In the genomic region with DNA sequence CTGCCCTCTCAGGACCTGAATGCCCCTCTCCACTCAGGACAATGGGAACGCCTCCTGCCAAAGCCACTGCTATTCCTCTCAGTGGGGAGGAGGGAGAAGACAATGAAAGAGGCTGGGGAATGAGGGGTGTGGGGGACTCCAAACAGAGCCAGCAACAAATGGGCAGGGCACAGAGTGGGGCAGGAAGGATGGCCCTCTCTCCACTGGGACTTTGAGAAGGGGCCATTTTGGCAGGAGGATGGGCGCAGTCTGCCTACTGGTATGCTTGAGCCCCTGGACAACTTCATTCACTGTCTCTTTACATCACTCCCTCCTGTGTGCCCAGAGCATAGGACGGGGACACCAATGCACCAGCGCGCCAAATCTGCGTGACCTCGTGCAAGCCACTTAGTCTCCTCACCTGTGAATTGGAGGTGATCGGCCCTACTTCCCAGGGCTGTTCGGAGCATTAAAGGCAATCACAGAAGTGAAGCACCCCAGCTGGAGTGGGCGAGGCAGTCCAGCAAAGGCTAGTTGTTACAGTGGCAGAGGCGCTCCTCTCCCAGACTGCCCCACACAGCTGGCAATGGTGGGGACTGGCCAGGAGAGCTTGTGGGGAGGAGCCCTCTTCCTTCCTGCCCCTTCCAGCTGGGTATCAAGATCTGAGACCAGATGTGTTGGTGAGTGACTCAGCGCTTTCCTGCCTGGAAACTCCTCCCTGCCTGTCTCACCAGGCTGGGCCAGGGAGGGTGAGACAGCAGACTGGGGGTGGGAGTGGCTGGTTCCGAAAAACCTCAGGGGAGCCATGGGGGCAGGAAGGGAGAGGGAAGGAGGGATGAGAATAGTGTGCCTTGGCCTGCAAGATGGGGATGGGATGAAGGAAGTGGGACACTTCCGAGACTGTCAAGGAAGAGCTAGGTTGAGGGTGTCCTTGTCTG, we compare ENCODE assay signal across 8 cellular contexts. TPM values are rescaled to one million over a fixed set of nuclear protein-coding genes. Genes with fewer than 3 reads are reported as not detected.
DNase-seq lines count a peak whose midpoint lies in the region; ATAC-seq, FAIRE-seq and TF ChIP-seq lines count a peak whose summit lies in the region.

No MANE protein-coding gene starts in this region.

- H3K9me3 ChIP-seq in Panc1 (ENCODE audit: control insufficient read depth, insufficient read depth, low read depth, low read length) = no peaks in the 10 kb centered on the region
- H3K9me3 ChIP-seq in mesodermal cell (ENCODE audit: control insufficient read depth, low read length) = no peaks in the 10 kb centered on the region

- H3K4me3 ChIP-seq in Panc1 (ENCODE audit: low read depth in 2 of 2, low read length in 2 of 2) (no peak overlapping the region), bronchial epithelial cell (ENCODE audit: low read depth, low read length) (peak overlapping the region; percentile 3), mesodermal cell (ENCODE audit: extremely low read depth, insufficient read depth, low read length, poor library complexity, severe bottlenecking) (no peak overlapping the region)

- POLR2A ChIA-PET in Panc1 (lab: Charles Lee) = no interaction called here

- ATAC-seq in Panc1 = peak; percentile 68

- H3K4me1 ChIP-seq in Panc1 (ENCODE audit: control insufficient read depth, insufficient read depth, low read length) (peaks cover 10% of the 10 kb centered on the region; the same call in 1 of the 2 replicates), mesodermal cell (ENCODE audit: control insufficient read depth, insufficient read depth, low read length, poor library complexity, severe bottlenecking) (peaks cover 13% of the 10 kb centered on the region)

- no peak for FAIRE-seq in bronchial epithelial cell (lab: Jason Lieb, UNC)

- intact Hi-C loops in Panc1 (cut with micrococcal nuclease; ENCODE audit: unreplicated experiment) = no loop called here

- no peak for TF ChIP-seq CTCF in Panc1 (IDR thresholded peaks at IDR 0.05)
- TF ChIP-seq CTCF in bronchial epithelial cell (IDR thresholded peaks at IDR 0.05; ENCODE audit: insufficient read depth, low read length, severe bottlenecking) = no peak

- H3K27ac ChIP-seq in Panc1 (ENCODE audit: low read length) = peak overlapping the region; percentile 30; the same call in 1 of the 2 replicates
- H3K27ac ChIP-seq in mesodermal cell (ENCODE audit: low read depth, low read length, severe bottlenecking) = peak overlapping the region; percentile 64

- in situ Hi-C loops in Panc1 (cut with HindIII; ENCODE audit: low pct_unique_long_range_greater_than_20kb, low sequenced_read_pairs) = no loop called here

- CTCF ChIA-PET in Panc1 (lab: Charles Lee) = interaction anchor here (1.3 kb wide), 1 partner anchor 48 kb away, joined by 4 read pairs; no protein-coding TSS in a partner anchor

- DNase-seq in activated effector memory CD4-positive, alpha-beta T cell treated with anti-CD3 and anti-CD28 coated beads, Interleukin-2, amount 50 U/mL, for 16 hours = peak; percentile 69
- DNase-seq in activated effector memory CD4-positive, alpha-beta T cell treated with Interleukin-2 at 50 U/mL for 16 hours = no peak
- no peak for DNase-seq in Panc1 (ENCODE audit: low read depth, low spot score)
- DNase-seq in bronchial epithelial cell (ENCODE audit: low read depth) = peak; percentile 93
- DNase-seq in hippocampal formation (lab: John Stamatoyannopoulos, UW) = no peak
- no peak for DNase-seq in effector CD8-positive, alpha-beta T cell (lab: John Stamatoyannopoulos, UW)
- DNase-seq in NCI-H1436 (lab: John Stamatoyannopoulos, UW) = no peak

- no peaks in the 10 kb centered on the region for H3K36me3 ChIP-seq in Panc1 (ENCODE audit: control insufficient read depth, insufficient read depth, low read length)
- no peaks in the 10 kb centered on the region for H3K36me3 ChIP-seq in bronchial epithelial cell (ENCODE audit: control insufficient read depth, insufficient read depth, low read length)
- no peaks in the 10 kb centered on the region for H3K36me3 ChIP-seq in mesodermal cell (ENCODE audit: control insufficient read depth, insufficient read depth, low read length)

- WGBS in mesodermal cell (ENCODE audit: insufficient coverage in 2 of 2), 2 experiments = 71 to 83% methylated on average over 12 to 13 of the region's 14 CpGs

- BruUV-seq in Panc1 (replicated peaks; lab: Mats Ljungman, UMichigan) = no TSS peak

- H3K27me3 ChIP-seq in Panc1 (ENCODE audit: control insufficient read depth, insufficient read depth, low read length) (no peaks in the 10 kb centered on the region), bronchial epithelial cell (ENCODE audit: control insufficient read depth, insufficient read depth, low read length) (no peaks in the 10 kb centered on the region)

RNA-seq across cellular contexts. Expression of a gene that starts 22.4 kb away (rescaled TPM):
- total RNA-seq in Panc1 (2021; ENCODE audit: unreplicated experiment) (1.3 TPM), bronchial epithelial cell (3.4 and 7.6 TPM in 2 replicates)
- polyA plus RNA-seq in Panc1 (2012; ENCODE audit: insufficient read length) = 1.2 TPM
- polyA plus RNA-seq in mesodermal cell (2013, experiment 1 of 2) = 1.0 TPM
- 0.96 TPM for polyA plus RNA-seq in mesodermal cell (2013, experiment 2 of 2)

Comparison
In these comparisons a context has a peak if more than half of its experiments do, and no peak if none do; other contexts are left out.
1. DNase-seq: peak in activated effector memory CD4-positive, alpha-beta T cell treated with anti-CD3 and anti-CD28 coated beads, Interleukin-2, amount 50 U/mL, for 16 hours (single experiment) and bronchial epithelial cell (single experiment); none in activated effector memory CD4-positive, alpha-beta T cell treated with Interleukin-2 at 50 U/mL for 16 hours (single experiment), Panc1 (single experiment), hippocampal formation (0 of 2), effector CD8-positive, alpha-beta T cell (single experiment) and NCI-H1436 (single experiment).